ENCODE assay signal across 14 cellular contexts in genomic region chr17:81599719-81600486, GRCh38. TPM values are rescaled to one million over a fixed set of nuclear protein-coding genes. Genes with fewer than 3 reads are reported as not detected.
A peak's percentile ranks its signal among the peaks of the same experiment; 100 is the strongest.
DNase-seq lines count a peak whose midpoint lies in the region; ATAC-seq and TF ChIP-seq lines count a peak whose summit lies in the region.
"Had no signal": no experiment of that assay in that cellular context is flagged by ENCODE, and none has a peak within 500 bp of the region (broad histone marks: within the 10 kb centered on the region; RNA-seq: fewer than 3 reads in every experiment).

No MANE protein-coding gene starts in this region.

- no peak for TF ChIP-seq CTCF in A673 (conservative IDR thresholded peaks at IDR 0.05; ENCODE audit: low read depth, low read length)
- no peak; the same call in 1 of the 2 replicates for TF ChIP-seq CTCF in HFFc6 (IDR thresholded peaks at IDR 0.05)
- no peak for TF ChIP-seq CTCF in chondrocyte (IDR thresholded peaks at IDR 0.05)
- no peak for TF ChIP-seq CTCF in upper lobe of right lung (IDR thresholded peaks at IDR 0.05)
- TF ChIP-seq CTCF in tibial artery (IDR thresholded peaks at IDR 0.05): no peak

- H3K27ac ChIP-seq in A673 (ENCODE audit: low read depth, low read length, poor library complexity, severe bottlenecking) (peak overlapping the region; percentile 44), upper lobe of right lung (no peak overlapping the region), tibial artery (peak overlapping the region in 1 of 2 donors; percentile 28)
- H3K27ac ChIP-seq: A549, esophagus squamous epithelium had no signal

- H3K4me1 ChIP-seq in A673 (ENCODE audit: insufficient read depth, low read length, poor library complexity, severe bottlenecking) (peaks cover 4% of the 10 kb centered on the region), upper lobe of right lung (peaks cover 5% of the 10 kb centered on the region), tibial artery (peaks cover 0 to 17% (median 9%) of the 10 kb centered on the region in 4 donors)

- no peak for ATAC-seq in upper lobe of right lung
- ATAC-seq in stimulated activated naive CD8-positive, alpha-beta T cell treated with anti-CD3 and anti-CD28 coated beads, Interleukin-15, Interleukin-2, amounts not matched to agents 100 U/mL and 50 U/mL, for 24 hours: no peak
- ATAC-seq: A549 had no signal

- no TSS peak for BruUV-seq in A673 (replicated peaks; lab: Mats Ljungman, UMichigan)

- POLR2A ChIA-PET in A673 (lab: Charles Lee; ENCODE audit: low non-redundant PET): no interaction called here

- CTCF ChIA-PET in A673 (lab: Charles Lee): no interaction called here

- no peaks in the 10 kb centered on the region for H3K9me3 ChIP-seq in A673 (ENCODE audit: low read depth, low read length, poor library complexity, severe bottlenecking)
- H3K9me3 ChIP-seq in upper lobe of right lung: no peaks in the 10 kb centered on the region
- H3K9me3 ChIP-seq in tibial artery: no peaks in the 10 kb centered on the region
- H3K9me3 ChIP-seq: A549, esophagus squamous epithelium had no signal

- peaks cover 87% of the 10 kb centered on the region for H3K36me3 ChIP-seq in A673 (ENCODE audit: insufficient read depth, low read length, poor library complexity, severe bottlenecking)
- H3K36me3 ChIP-seq in upper lobe of right lung: peaks cover 92% of the 10 kb centered on the region
- H3K36me3 ChIP-seq in tibial artery: peaks cover 47 to 83% (median 60%) of the 10 kb centered on the region in 3 donors

- intact Hi-C loops in A673 (cut with micrococcal nuclease; ENCODE audit: unreplicated experiment): loop anchor here (2.0 to 10.0 kb wide), 2 partner anchors 85 to 345 kb away; partner anchors contain the start of gene ACTG1
- intact Hi-C loops in upper lobe of right lung (cut with DNase I): no loop called here
- intact Hi-C loops in tibial artery (cut with DNase I; ENCODE audit: low total_unique reads): loop anchor here (5.0 kb wide), 2 partner anchors 83 to 348 kb away; no protein-coding TSS in a partner anchor

- H3K27me3 Mint-ChIP-seq in HFFc6 (ENCODE audit: insufficient read depth): peaks cover 5% of the 10 kb centered on the region
- H3K27me3 Mint-ChIP-seq in chondrocyte (ENCODE audit: low read depth): no peaks in the 10 kb centered on the region

- H3K9me3 Mint-ChIP-seq in HFFc6 (no peaks in the 10 kb centered on the region), chondrocyte (ENCODE audit: low read depth) (no peaks in the 10 kb centered on the region)
- H3K9me3 Mint-ChIP-seq: activated naive CD4-positive, alpha-beta T cell treated with anti-CD3 and anti-CD28 coated beads for 36 hours had no signal

- H3K4me3 ChIP-seq in A673 (ENCODE audit: low read depth, low read length, poor library complexity, severe bottlenecking): no peak overlapping the region
- H3K4me3 ChIP-seq in upper lobe of right lung: no peak overlapping the region
- H3K4me3 ChIP-seq in tibial artery: no peak overlapping the region
- H3K4me3 ChIP-seq: A549, esophagus squamous epithelium had no signal

- H3K36me3 Mint-ChIP-seq in HFFc6 (ENCODE audit: low read depth) (peaks cover 32% of the 10 kb centered on the region), chondrocyte (ENCODE audit: low read depth) (peaks cover 20% of the 10 kb centered on the region)

- DNase-seq in A673 (ENCODE audit: low spot score) (no peak), HFFc6 (peak; percentile 63), chondrocyte (ENCODE audit: low spot score) (no peak), hepatic stellate cell (ENCODE audit: low spot score) (peak; percentile 56), upper lobe of right lung (no peak), activated gamma-delta T cell (lab: John Stamatoyannopoulos, UW) (no peak), tibial artery (no peak)
- DNase-seq in stimulated activated naive CD8-positive, alpha-beta T cell treated with anti-CD3 and anti-CD28 coated beads, Interleukin-15, Interleukin-2, amounts not matched to agents 100 U/mL and 50 U/mL, for 24 hours: no peak
- DNase-seq: activated naive CD4-positive, alpha-beta T cell treated with anti-CD3 and anti-CD28 coated beads for 36 hours; esophagus squamous epithelium; nucleus accumbens; SHP77; stimulated activated CD4-positive, alpha-beta T cell treated with anti-CD3 and anti-CD28 coated beads, Interleukin-12 subunit alpha, Interleukin-12 subunit beta, amount 100 ng/mL, for 4 hours had no signal

- H3K27ac Mint-ChIP-seq in HFFc6 (peak overlapping the region; percentile 80), chondrocyte (ENCODE audit: unreplicated experiment) (peak overlapping the region; percentile 85)
- H3K27ac Mint-ChIP-seq: activated naive CD4-positive, alpha-beta T cell treated with anti-CD3 and anti-CD28 coated beads for 36 hours had no signal

- H3K4me3 Mint-ChIP-seq in HFFc6 (peak overlapping the region; percentile 64), chondrocyte (ENCODE audit: unreplicated experiment) (no peak overlapping the region)
- H3K4me3 Mint-ChIP-seq: activated naive CD4-positive, alpha-beta T cell treated with anti-CD3 and anti-CD28 coated beads for 36 hours had no signal

- no peaks in the 10 kb centered on the region for H3K27me3 ChIP-seq in A673 (replicated peaks; ENCODE audit: insufficient read depth, low read depth, low read length, poor library complexity)
- no peaks in the 10 kb centered on the region for H3K27me3 ChIP-seq in upper lobe of right lung
- no peaks in the 10 kb centered on the region for H3K27me3 ChIP-seq in tibial artery
- H3K27me3 ChIP-seq: esophagus squamous epithelium had no signal

- H3K4me1 Mint-ChIP-seq in HFFc6 (ENCODE audit: low read depth) (peaks cover 41% of the 10 kb centered on the region), chondrocyte (ENCODE audit: low read depth) (peaks cover 37% of the 10 kb centered on the region)

RNA-seq across cellular contexts. Expression of gene NPLOC4, which starts 37.0 kb away (rescaled TPM):
- total RNA-seq in A673 (2021) (188 and 195 TPM in 2 replicates), chondrocyte (104 to 118 TPM (median 110 TPM) in 3 replicates), upper lobe of right lung (93.6 TPM)
- 100 to 1,000 TPM; 121 to 140 (median 133) TPM for total RNA-seq in HFFc6 (2021; fragmentation: NEBNext Ultra II Directional; extraction: Animal tissue kit (Norgen Biotek cat#: 25700))

RNA-seq across cellular contexts. Expression of gene TSPAN10, which starts 37.1 kb away (rescaled TPM):
- 0.74 and 1.1 TPM in 2 replicates for total RNA-seq in A673 (2021)
- 10 to 100 TPM; 14.3 to 19.6 (median 17.2) TPM for total RNA-seq in HFFc6 (2021; fragmentation: NEBNext Ultra II Directional; extraction: Animal tissue kit (Norgen Biotek cat#: 25700))
- total RNA-seq in chondrocyte: 1.7 to 2.2 TPM (median 1.8 TPM) in 3 replicates
- 1.1 TPM for total RNA-seq in upper lobe of right lung

RNA-seq across cellular contexts. Expression of gene FAAP100, which starts 47.8 kb away (rescaled TPM):
- total RNA-seq in A673 (2021): 49.4 and 49.5 TPM in 2 replicates
- total RNA-seq in HFFc6 (2021; fragmentation: NEBNext Ultra II Directional; extraction: Animal tissue kit (Norgen Biotek cat#: 25700)): 10 to 100 TPM; 21.9 to 27.7 (median 23.9) TPM
- 39.8 to 62.7 TPM (median 43.1 TPM) in 3 replicates for total RNA-seq in chondrocyte
- 27.3 TPM for total RNA-seq in upper lobe of right lung

RNA-seq across cellular contexts. Expression of gene PDE6G, which starts 56.4 kb away (rescaled TPM):
- total RNA-seq in A673 (2021): 0.43 and 0.52 TPM in 2 replicates
- total RNA-seq in HFFc6 (2021; fragmentation: NEBNext Ultra II Directional; extraction: Animal tissue kit (Norgen Biotek cat#: 25700)): under 1 TPM in 5 of 6 experiments, not detected in 1; 0.37 to 0.76 (median 0.57) TPM
- not detected in 3 replicates for total RNA-seq in chondrocyte
- total RNA-seq in upper lobe of right lung: 1.0 TPM
- total RNA-seq: esophagus squamous epithelium had no signal

Comparison
In these comparisons a context has a peak if more than half of its experiments do, and no peak if none do; other contexts are left out.
1. DNase-seq: peak in HFFc6 (single experiment) and hepatic stellate cell (single experiment); none in A673 (single experiment), chondrocyte (single experiment), upper lobe of right lung (single experiment), activated gamma-delta T cell (single experiment), stimulated activated naive CD8-positive, alpha-beta T cell treated with anti-CD3 and anti-CD28 coated beads, Interleukin-15, Interleukin-2, amounts not matched to agents 100 U/mL and 50 U/mL, for 24 hours (single experiment) and tibial artery (0 of 2).